Comparison of ENCODE assay signal across 27 cellular contexts in the genomic region with DNA sequence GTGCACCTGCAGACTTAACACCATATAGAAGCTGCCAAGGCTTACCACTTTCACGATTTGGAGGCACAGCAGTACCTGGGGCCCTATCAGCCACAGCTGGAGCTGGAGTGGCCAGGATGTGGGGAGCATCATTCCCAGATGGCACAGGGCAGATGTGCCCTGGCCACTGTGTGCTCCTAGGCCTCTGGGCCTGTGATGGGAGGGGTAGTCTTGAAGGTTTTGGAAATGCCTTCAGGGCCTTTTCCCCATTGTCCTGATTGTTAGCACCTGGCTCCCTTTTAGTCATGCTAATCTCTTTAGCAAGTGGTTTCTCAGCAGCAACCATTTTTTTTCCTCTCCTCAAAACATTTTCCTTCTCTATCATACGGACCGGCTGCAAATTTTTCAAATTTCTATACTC.
"Had no signal": no experiment of that assay in that cellular context is flagged by ENCODE, and none has a peak within 500 bp of the region (broad histone marks: within the 10 kb centered on the region; RNA-seq: fewer than 3 reads in every experiment).

No MANE protein-coding gene starts in this region.

- H3K27me3 Mint-ChIP-seq: naive thymus-derived CD8-positive, alpha-beta T cell; natural killer cell treated with Interleukin-12 subunit alpha and Interleukin-12 subunit beta and Interleukin-15 and Interleukin-18, amount 100 ng/mL, for 72 hours; stimulated activated naive B cell treated with anti-CD40 and anti-IgM and Interleukin-4, amounts not matched to agents 10 μg/mL and 1 μg/mL and 100 μg/mL, for 72 hours; stimulated activated naive CD8-positive, alpha-beta T cell treated with anti-CD3 and anti-CD28 coated beads, Interleukin-15, Interleukin-2, amounts not matched to agents 100 ng/mL and 50 ng/mL, for 24 hours had no signal

- H3K27me3 ChIP-seq: neutrophil, pancreas, right lobe of liver, sigmoid colon, stomach, thyroid gland, tibial nerve, upper lobe of left lung, uterus had no signal

- H3K27ac ChIP-seq: neutrophil, pancreas, psoas muscle, right lobe of liver, sigmoid colon, stomach, thoracic aorta, thyroid gland, tibial nerve, upper lobe of left lung, uterus had no signal

- H3K4me1 ChIP-seq: pancreas, psoas muscle, right lobe of liver, sigmoid colon, stomach, thyroid gland, tibial nerve, upper lobe of left lung, uterus had no signal

- H3K4me3 Mint-ChIP-seq: naive thymus-derived CD8-positive, alpha-beta T cell; natural killer cell treated with Interleukin-12 subunit alpha and Interleukin-12 subunit beta and Interleukin-15 and Interleukin-18, amount 100 ng/mL, for 72 hours; nephron progenitor cell; neural crest cell; stimulated activated effector memory CD8-positive, alpha-beta T cell treated with anti-CD3 and anti-CD28 coated beads, Interleukin-12 subunit alpha, Interleukin-12 subunit beta, amount 100 ng/mL, for 72 hours; stimulated activated naive B cell treated with anti-CD40 and anti-IgM and Interleukin-4, amounts not matched to agents 10 μg/mL and 1 μg/mL and 100 μg/mL, for 72 hours; stimulated activated naive CD8-positive, alpha-beta T cell treated with anti-CD3 and anti-CD28 coated beads, Interleukin-15, Interleukin-2, amounts not matched to agents 100 ng/mL and 50 ng/mL, for 24 hours had no signal

- ATAC-seq: naive thymus-derived CD8-positive, alpha-beta T cell; natural killer cell treated with Interleukin-12 subunit alpha and Interleukin-12 subunit beta and Interleukin-15 and Interleukin-18, amount 100 ng/mL, for 72 hours; pancreas; psoas muscle; right cardiac atrium; right lobe of liver; stimulated activated effector memory CD8-positive, alpha-beta T cell treated with anti-CD3 and anti-CD28 coated beads, Interleukin-12 subunit alpha, Interleukin-12 subunit beta, amount 100 ng/mL, for 72 hours; stimulated activated naive B cell treated with anti-CD40 and anti-IgM and Interleukin-4, amounts not matched to agents 10 μg/mL and 1 μg/mL and 100 μg/mL, for 72 hours had no signal

- H3K9me3 ChIP-seq: neutrophil, pancreas, right lobe of liver, thyroid gland had no signal

- DNase-seq: naive thymus-derived CD8-positive, alpha-beta T cell; nephron progenitor cell; nucleus accumbens; pancreas; psoas muscle; right cardiac atrium; right lobe of liver; sigmoid colon; small intestine; stimulated activated CD4-positive, alpha-beta T cell treated with anti-CD3 and anti-CD28 coated beads, Interleukin-15, amount 100 ng/mL, for 24 hours; stimulated activated CD4-positive, alpha-beta T cell treated with anti-CD3 and anti-CD28 coated beads, Interleukin-2, amount 100 ng/mL, for 24 hours; stimulated activated CD4-positive, alpha-beta T cell treated with anti-CD3 and anti-CD28 coated beads, Interleukin-2, amount 100 ng/mL, for 48 hours; stimulated activated CD4-positive, alpha-beta T cell treated with anti-CD3 and anti-CD28 coated beads, Interleukin-4, amount 100 ng/mL, for 24 hours; stimulated activated naive B cell treated with anti-CD40 and anti-IgM and Interleukin-4, amounts not matched to agents 10 μg/mL and 1 μg/mL and 100 μg/mL, for 72 hours; stimulated activated naive CD4-positive, alpha-beta T cell treated with Interleukin-2 at 50 U/mL for 16 hours; stomach; thyroid gland; trophoblast cell; upper lobe of left lung; uterus had no signal

- H3K4me3 ChIP-seq: pancreas, psoas muscle, right lobe of liver, sigmoid colon, stomach, thoracic aorta, thyroid gland, tibial nerve, upper lobe of left lung, uterus had no signal

- H3K4me1 Mint-ChIP-seq: naive thymus-derived CD8-positive, alpha-beta T cell; nephron progenitor cell; neural crest cell; stimulated activated effector memory CD8-positive, alpha-beta T cell treated with anti-CD3 and anti-CD28 coated beads, Interleukin-12 subunit alpha, Interleukin-12 subunit beta, amount 100 ng/mL, for 72 hours; stimulated activated naive B cell treated with anti-CD40 and anti-IgM and Interleukin-4, amounts not matched to agents 10 μg/mL and 1 μg/mL and 100 μg/mL, for 72 hours had no signal

- H3K27ac Mint-ChIP-seq: naive thymus-derived CD8-positive, alpha-beta T cell; natural killer cell treated with Interleukin-12 subunit alpha and Interleukin-12 subunit beta and Interleukin-15 and Interleukin-18, amount 100 ng/mL, for 72 hours; nephron progenitor cell; stimulated activated effector memory CD8-positive, alpha-beta T cell treated with anti-CD3 and anti-CD28 coated beads, Interleukin-12 subunit alpha, Interleukin-12 subunit beta, amount 100 ng/mL, for 72 hours; stimulated activated naive B cell treated with anti-CD40 and anti-IgM and Interleukin-4, amounts not matched to agents 10 μg/mL and 1 μg/mL and 100 μg/mL, for 72 hours; stimulated activated naive CD8-positive, alpha-beta T cell treated with anti-CD3 and anti-CD28 coated beads, Interleukin-15, Interleukin-2, amounts not matched to agents 100 ng/mL and 50 ng/mL, for 24 hours had no signal

- H3K36me3 Mint-ChIP-seq: stimulated activated effector memory CD8-positive, alpha-beta T cell treated with anti-CD3 and anti-CD28 coated beads, Interleukin-12 subunit alpha, Interleukin-12 subunit beta, amount 100 ng/mL, for 72 hours had no signal

- H3K36me3 ChIP-seq: neutrophil, pancreas, right lobe of liver, sigmoid colon, stomach, thoracic aorta, thyroid gland, tibial nerve, upper lobe of left lung, uterus had no signal
